ENCODE assay signal across 25 cellular contexts in genomic region chr5:83049370-83049863, GRCh38.
"Had no signal": no experiment of that assay in that cellular context is flagged by ENCODE, and none has a peak within 500 bp of the region (broad histone marks: within the 10 kb centered on the region; RNA-seq: fewer than 3 reads in every experiment).

No MANE protein-coding gene starts in this region.

- H3K27ac ChIP-seq: breast epithelium, Peyer's patch, RWPE1 had no signal

- H3K27me3 Mint-ChIP-seq: activated naive CD8-positive, alpha-beta T cell treated with anti-CD3 and anti-CD28 coated beads for 36 hours; activated T-cell treated with anti-CD3 and anti-CD28 coated beads, Interleukin-2, amount 50 U/mL, for 24 hours had no signal

- H3K4me3 Mint-ChIP-seq: activated CD8-positive, alpha-beta T cell treated with anti-CD3 and anti-CD28 coated beads, Interleukin-2, amount 10 ng/mL, durations not matched to agents 7 days and 5 days; activated naive CD4-positive, alpha-beta T cell treated with anti-CD3 and anti-CD28 coated beads for 36 hours; activated naive CD8-positive, alpha-beta T cell treated with anti-CD3 and anti-CD28 coated beads for 36 hours; activated T-cell treated with anti-CD3 and anti-CD28 coated beads, Interleukin-2, amount 50 U/mL, for 24 hours; activated T-helper 1 cell treated with anti-CD3 and anti-CD28 coated beads, Interleukin-12 subunit alpha, Interleukin-12 subunit beta, Interleukin-2, Interleukin-4 antibody, amounts not matched to agents 30 ng/mL and 10 ng/mL and 1 ng/mL, durations not matched to agents 14 hours and 24 hours and 36 hours; T-helper 1 cell treated with Interleukin-12 subunit alpha and Interleukin-12 subunit beta and Interleukin-4 antibody, amounts not matched to agents 30 μg/mL and 1 μg/mL, for 36 hours; WTC11 had no signal

- H3K4me1 ChIP-seq: breast epithelium, Peyer's patch had no signal

- H3K9me3 ChIP-seq: breast epithelium, Peyer's patch had no signal

- H3K4me3 ChIP-seq: breast epithelium, Peyer's patch had no signal

- H3K36me3 ChIP-seq: breast epithelium had no signal

- H3K4me1 Mint-ChIP-seq: WTC11 had no signal

- H3K9me3 Mint-ChIP-seq: activated naive CD4-positive, alpha-beta T cell treated with anti-CD3 and anti-CD28 coated beads for 36 hours; activated naive CD8-positive, alpha-beta T cell treated with anti-CD3 and anti-CD28 coated beads for 36 hours; activated T-cell treated with anti-CD3 and anti-CD28 coated beads, Interleukin-2, amount 50 U/mL, for 24 hours; activated T-helper 1 cell treated with anti-CD3 and anti-CD28 coated beads, Interleukin-12 subunit alpha, Interleukin-12 subunit beta, Interleukin-2, Interleukin-4 antibody, amounts not matched to agents 30 ng/mL and 10 ng/mL and 1 ng/mL, durations not matched to agents 14 hours and 24 hours and 36 hours; T-helper 1 cell treated with Interleukin-12 subunit alpha and Interleukin-12 subunit beta and Interleukin-4 antibody, amounts not matched to agents 30 μg/mL and 1 μg/mL, for 36 hours; WTC11 had no signal

- H3K27me3 ChIP-seq: breast epithelium, Peyer's patch had no signal

- ATAC-seq: activated CD8-positive, alpha-beta T cell treated with anti-CD3 and anti-CD28 coated beads, Interleukin-2, amount 10 ng/mL, durations not matched to agents 7 days and 5 days had no signal

- DNase-seq: activated CD4-positive, alpha-beta T cell treated with anti-CD3 and anti-CD28 coated beads for 48 hours; activated CD4-positive, alpha-beta T cell treated with anti-CD3 and anti-CD28 coated beads, Interleukin-2, amount 50 U/mL, for 4 hours; activated CD4-positive, CD25-positive, alpha-beta regulatory T cell treated with anti-CD3 and anti-CD28 coated beads, Interleukin-2, amount 50 U/mL, for 72 hours; activated CD8-positive, alpha-beta memory T cell treated with anti-CD3 and anti-CD28 coated beads, Interleukin-2, amount 50 U/mL, for 48 hours; activated CD8-positive, alpha-beta T cell treated with anti-CD3 and anti-CD28 coated beads, Interleukin-2, amount 10 ng/mL, durations not matched to agents 7 days and 5 days; activated effector memory CD4-positive, alpha-beta T cell treated with anti-CD3 and anti-CD28 coated beads, Interleukin-2, amount 50 U/mL, for 16 hours; activated naive CD4-positive, alpha-beta T cell treated with anti-CD3 and anti-CD28 coated beads for 36 hours; activated naive CD8-positive, alpha-beta T cell treated with anti-CD3 and anti-CD28 coated beads for 36 hours; activated T-cell treated with anti-CD3 and anti-CD28 coated beads, Interleukin-2, amount 50 U/mL, for 24 hours; caudate nucleus; KG1; NCI-H1048; NCI-H1930; NCI-H345; NCI-H510A; NCI-H526 treated with DMSO at 0.1 percent for 48 hours; NCI-H82; OCI-M1; Peyer's patch; SHP77 had no signal

- H3K27ac Mint-ChIP-seq: activated CD8-positive, alpha-beta T cell treated with anti-CD3 and anti-CD28 coated beads, Interleukin-2, amount 10 ng/mL, durations not matched to agents 7 days and 5 days; activated naive CD4-positive, alpha-beta T cell treated with anti-CD3 and anti-CD28 coated beads for 36 hours; activated naive CD8-positive, alpha-beta T cell treated with anti-CD3 and anti-CD28 coated beads for 36 hours; activated T-cell treated with anti-CD3 and anti-CD28 coated beads, Interleukin-2, amount 50 U/mL, for 24 hours; activated T-helper 1 cell treated with anti-CD3 and anti-CD28 coated beads, Interleukin-12 subunit alpha, Interleukin-12 subunit beta, Interleukin-2, Interleukin-4 antibody, amounts not matched to agents 30 ng/mL and 10 ng/mL and 1 ng/mL, durations not matched to agents 14 hours and 24 hours and 36 hours; T-helper 1 cell treated with Interleukin-12 subunit alpha and Interleukin-12 subunit beta and Interleukin-4 antibody, amounts not matched to agents 30 μg/mL and 1 μg/mL, for 36 hours; WTC11 had no signal
